ENCODE assay signal across 9 cellular contexts in genomic region chr6:209432-210103, GRCh38.
DNase-seq lines count a peak whose midpoint lies in the region; ATAC-seq and TF ChIP-seq lines count a peak whose summit lies in the region.
"Had no signal": no experiment of that assay in that cellular context is flagged by ENCODE, and none has a peak within 500 bp of the region (broad histone marks: within the 10 kb centered on the region; RNA-seq: fewer than 3 reads in every experiment).

No MANE protein-coding gene starts in this region.

- H3K23ac ChIP-seq in H9 (ENCODE audit: insufficient read length, low read depth, low read length), result no peak overlapping the region

- peaks cover 8 to 12% of the 10 kb centered on the region in 2 experiments; a peak in 4 of 5 replicates for H3K9me3 Mint-ChIP-seq in H9

- H3K27ac Mint-ChIP-seq in H9, result no peak overlapping the region; a peak in 1 of 7 replicates

- no peak overlapping the region for H2AFZ ChIP-seq in H9 (ENCODE audit: low read length)

- H2BK5ac ChIP-seq in H9 (ENCODE audit: insufficient read length, low read length), result no peak overlapping the region

- H3K4me2 ChIP-seq in H9 (ENCODE audit: insufficient read depth, insufficient read length, low read length), result no peak overlapping the region

- TF ChIP-seq CTCF in H9 (conservative IDR thresholded peaks at IDR 0.05), result no peak

- H3K4me1 ChIP-seq in H9 (ENCODE audit: insufficient read depth, low read length), result no peaks in the 10 kb centered on the region

- H3K18ac ChIP-seq in H9 (ENCODE audit: insufficient read length, low read depth, low read length), result no peak overlapping the region

- peak; percentile 79 for ATAC-seq in GM18909 (IDR thresholded peaks at IDR 0.05; ENCODE audit: poor library complexity, unreplicated experiment)
- peak; percentile 80 for ATAC-seq in HG02981 (IDR thresholded peaks at IDR 0.05; ENCODE audit: unreplicated experiment)
- ATAC-seq in GM19328 (IDR thresholded peaks at IDR 0.05; ENCODE audit: unreplicated experiment), result no peak

- H2BK12ac ChIP-seq in H9 (ENCODE audit: insufficient read length, low read depth, low read length), result no peak overlapping the region

- H2BK20ac ChIP-seq in H9 (ENCODE audit: low read depth, low read length, poor library complexity, severe bottlenecking), result no peak overlapping the region

- H3T11ph ChIP-seq in H9 (ENCODE audit: low read length), result no peak overlapping the region

- H3K27me3 ChIP-seq in H9 (ENCODE audit: insufficient read depth, low read length), result no peaks in the 10 kb centered on the region

- no peak overlapping the region for H4K91ac ChIP-seq in H9 (ENCODE audit: insufficient read length, low read depth, low read length)

- no peaks in the 10 kb centered on the region for H3K79me2 ChIP-seq in H9 (ENCODE audit: insufficient read depth, low read length)

- WGBS in H9 (ENCODE audit: extremely low coverage, insufficient read length, low lambda C conversion rate), result no CpG with 5 or more reads among the region's 27 CpGs

- no peak overlapping the region for H2BK15ac ChIP-seq in H9 (ENCODE audit: low read depth, low read length)

- no peak overlapping the region for H3K56ac ChIP-seq in H9 (ENCODE audit: insufficient read length, low read depth, low read length)

- H2AK5ac ChIP-seq in H9 (ENCODE audit: insufficient read length, low read length), result no peak overlapping the region

- H3K23me2 ChIP-seq in H9 (ENCODE audit: insufficient read length, low read depth, low read length, poor library complexity, severe bottlenecking), result no peaks in the 10 kb centered on the region

- H3K4ac ChIP-seq in H9 (ENCODE audit: low read depth, low read length), result no peak overlapping the region

- H4K5ac ChIP-seq in H9 (ENCODE audit: insufficient read length, low read depth, low read length), result no peak overlapping the region

- H3K79me1 ChIP-seq in H9 (ENCODE audit: insufficient read depth, low read depth, low read length, poor library complexity, severe bottlenecking), result no peaks in the 10 kb centered on the region

- no peak overlapping the region for H2BK120ac ChIP-seq in H9 (ENCODE audit: low read depth, low read length, poor library complexity, severe bottlenecking)

- H3K14ac ChIP-seq in H9 (ENCODE audit: insufficient read depth, low read length), result no peak overlapping the region

- peak; percentile 71 to 81 for DNase-seq in activated CD4-positive, alpha-beta T cell treated with anti-CD3 and anti-CD28 coated beads, Interleukin-2, amount 50 U/mL, for 48 hours
- DNase-seq in stimulated activated CD4-positive, alpha-beta T cell treated with anti-CD3 and anti-CD28 coated beads, Interleukin-2, amount 100 ng/mL, for 24 hours, result peak; percentile 71 to 73
- DNase-seq in UCSD-AML1 (lab: John Stamatoyannopoulos, UW; ENCODE audit: unreplicated experiment) (no peak), H9 (no peak), NOMO-1 treated with dmso at 0.1 percent for 144 hours (lab: John Stamatoyannopoulos, UW; ENCODE audit: unreplicated experiment) (no peak)
- DNase-seq: SW 1271 had no signal

- H3K9ac ChIP-seq in H9 (ENCODE audit: extremely low read depth, insufficient read length, low read length), result no peak overlapping the region

- H3K27me3 Mint-ChIP-seq in H9 (ENCODE audit: low read depth), result peaks cover 13% of the 10 kb centered on the region

- no peak overlapping the region for H3K4me3 Mint-ChIP-seq in H9

- H4K8ac ChIP-seq in H9 (replicated peaks; ENCODE audit: insufficient read length, low read depth, low read length), result no peak overlapping the region

- no peaks in the 10 kb centered on the region for H3K9me3 ChIP-seq in H9 (ENCODE audit: control insufficient read depth, low read depth, low read length)

- H3K4me1 Mint-ChIP-seq in H9, result peaks cover 6 to 9% of the 10 kb centered on the region in 2 experiments

- no peak overlapping the region for H3K27ac ChIP-seq in H9 (ENCODE audit: insufficient read length, low read depth, low read length)

- no peaks in the 10 kb centered on the region for H4K20me1 ChIP-seq in H9 (ENCODE audit: control insufficient read depth, insufficient read depth, insufficient read length)

- H3K36me3 Mint-ChIP-seq in H9 (ENCODE audit: insufficient read depth in 1 of 3, low read depth in 3 of 3), result peaks cover 2 to 7% (median 5%) of the 10 kb centered on the region in 3 experiments; a peak in 3 of 7 replicates

Comparison
In these comparisons a context has a peak if more than half of its experiments do, and no peak if none do; other contexts are left out.
1. DNase-seq: peak in activated CD4-positive, alpha-beta T cell treated with anti-CD3 and anti-CD28 coated beads, Interleukin-2, amount 50 U/mL, for 48 hours (2 of 2) and stimulated activated CD4-positive, alpha-beta T cell treated with anti-CD3 and anti-CD28 coated beads, Interleukin-2, amount 100 ng/mL, for 24 hours (2 of 2); none in UCSD-AML1 (single experiment), H9 (single experiment) and NOMO-1 treated with dmso at 0.1 percent for 144 hours (single experiment).